ENCODE assay signal across 12 cellular contexts in the genomic region with DNA sequence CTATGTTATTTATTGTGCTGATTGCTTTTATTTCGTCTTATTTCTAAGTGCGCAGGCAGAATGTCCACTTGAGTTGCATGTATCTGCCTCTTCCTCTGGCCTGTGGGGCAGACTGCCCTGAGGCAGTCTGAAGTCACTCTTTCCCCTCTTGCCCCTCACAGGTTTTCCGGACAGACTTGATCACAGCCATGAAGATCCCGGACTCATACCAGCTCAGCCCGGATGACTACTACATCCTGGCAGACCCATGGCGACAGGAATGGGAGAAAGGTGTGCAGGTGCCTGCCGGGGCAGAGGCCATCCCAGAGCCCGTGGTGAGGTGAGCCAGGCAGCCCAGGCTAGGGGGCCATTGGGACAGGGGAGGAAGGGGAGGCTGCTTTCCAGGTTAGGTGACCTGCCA. TPM values are rescaled to one million over a fixed set of nuclear protein-coding genes. Genes with fewer than 3 reads are reported as not detected.
DNase-seq lines count a peak whose midpoint lies in the region; ATAC-seq, FAIRE-seq and TF ChIP-seq lines count a peak whose summit lies in the region.
"Had no signal": no experiment of that assay in that cellular context is flagged by ENCODE, and none has a peak within 500 bp of the region (broad histone marks: within the 10 kb centered on the region; RNA-seq: fewer than 3 reads in every experiment).

No MANE protein-coding gene starts in this region.

- 75 to 83% methylated on average over 8 of the region's 8 CpGs for WGBS in heart right ventricle, 2 donors

- intact Hi-C loops in heart right ventricle (cut with DNase I) (loop anchor here in 2 of 10 donors (2.0 kb wide), 1 partner anchor 25 kb away; no protein-coding TSS in a partner anchor), left cardiac atrium (cut with DNase I) (no loop called here)

- H3K27ac ChIP-seq in heart right ventricle, result peak overlapping the region; percentile 53 to 95 (median 81)
- H3K27ac ChIP-seq: C4-2B had no signal

- no peaks in the 10 kb centered on the region for H3K27me3 ChIP-seq in heart right ventricle
- H3K27me3 ChIP-seq in adipocyte (replicated peaks; ENCODE audit: control insufficient read depth, insufficient read depth, low read length), result no peaks in the 10 kb centered on the region

- TF ChIP-seq POLR2A in H54 (IDR thresholded peaks at IDR 0.05; ENCODE audit: low read depth, low read length), result no peak

- no peak for FAIRE-seq in H54 (lab: Jason Lieb, UNC)
- FAIRE-seq: colon had no signal

- H3K4me3 Mint-ChIP-seq in memory B cell, result peak overlapping the region; percentile 53

- H3K9me3 ChIP-seq in heart right ventricle (no peaks in the 10 kb centered on the region), adipocyte (ENCODE audit: control insufficient read depth, low read length) (no peaks in the 10 kb centered on the region)

- TF ChIP-seq CTCF in heart right ventricle (IDR thresholded peaks at IDR 0.05), result no peak

- peaks cover 78% of the 10 kb centered on the region for H3K4me1 Mint-ChIP-seq in memory B cell

- ATAC-seq in heart right ventricle (peak in 6 of 8 donors; percentile 0 to 2 (median 0)), left cardiac atrium (no peak), memory B cell (ENCODE audit: low read depth) (no peak), GM21381 (IDR thresholded peaks at IDR 0.05; ENCODE audit: unreplicated experiment) (no peak), HG03439 (IDR thresholded peaks at IDR 0.05; ENCODE audit: unreplicated experiment) (no peak)

- H3K36me3 ChIP-seq in heart right ventricle, result peaks cover 0 to 68% (median 0%) of the 10 kb centered on the region in 9 donors
- H3K36me3 ChIP-seq in adipocyte (ENCODE audit: control insufficient read depth, insufficient read depth, low read length, severe bottlenecking), result peaks cover 13% of the 10 kb centered on the region

- H3K27me3 Mint-ChIP-seq in memory B cell, result no peaks in the 10 kb centered on the region

- DNase-seq in heart right ventricle (no peak), left cardiac atrium (no peak), adipocyte (ENCODE audit: low read depth) (peak; percentile 41), memory B cell (ENCODE audit: low spot score in 2 of 2) (no peak), H54 (ENCODE audit: insufficient read length, low spot score) (no peak), germinal center (ENCODE audit: low spot score) (no peak)
- DNase-seq: activated CD8-positive, alpha-beta memory T cell treated with anti-CD3 and anti-CD28 coated beads, Interleukin-2, amount 50 U/mL, for 4 hours; stimulated activated CD4-positive, alpha-beta T cell treated with anti-CD3 and anti-CD28 coated beads, Interleukin-4, amount 100 ng/mL, for 24 hours had no signal

- peaks cover 30% of the 10 kb centered on the region for H3K36me3 Mint-ChIP-seq in memory B cell

- H3K4me1 ChIP-seq in heart right ventricle, result peaks cover 38 to 93% (median 80%) of the 10 kb centered on the region in 9 donors
- peaks cover 86% of the 10 kb centered on the region for H3K4me1 ChIP-seq in adipocyte (ENCODE audit: control insufficient read depth, insufficient read depth, low read length)

- no peaks in the 10 kb centered on the region for H3K9me3 Mint-ChIP-seq in memory B cell

- H3K27ac Mint-ChIP-seq in memory B cell, result peak overlapping the region; percentile 97

- peak overlapping the region; percentile 31 for H3K9ac ChIP-seq in adipocyte (ENCODE audit: low read length)

- no peak overlapping the region for H3K4me3 ChIP-seq in heart right ventricle
- peak overlapping the region; percentile 25 for H3K4me3 ChIP-seq in adipocyte (ENCODE audit: low read length)

RNA-seq across cellular contexts. Expression of a gene that starts 26.4 kb away (rescaled TPM):
- 10 to 100 TPM; 17.9 to 38.5 (median 25.2) TPM for total RNA-seq in heart right ventricle
- 1 to 10 TPM; 5.4 to 7.9 TPM for polyA plus RNA-seq in heart right ventricle
- 10 to 100 TPM; 34.7 to 49.0 TPM for total RNA-seq in left cardiac atrium

Comparison
In these comparisons a context has a peak if more than half of its experiments do, and no peak if none do; other contexts are left out.
1. ATAC-seq: peak in heart right ventricle (6 of 8); none in left cardiac atrium (0 of 2), memory B cell (single experiment), GM21381 (single experiment) and HG03439 (single experiment).